Comparison of ENCODE assay signal across 27 cellular contexts in the genomic region with DNA sequence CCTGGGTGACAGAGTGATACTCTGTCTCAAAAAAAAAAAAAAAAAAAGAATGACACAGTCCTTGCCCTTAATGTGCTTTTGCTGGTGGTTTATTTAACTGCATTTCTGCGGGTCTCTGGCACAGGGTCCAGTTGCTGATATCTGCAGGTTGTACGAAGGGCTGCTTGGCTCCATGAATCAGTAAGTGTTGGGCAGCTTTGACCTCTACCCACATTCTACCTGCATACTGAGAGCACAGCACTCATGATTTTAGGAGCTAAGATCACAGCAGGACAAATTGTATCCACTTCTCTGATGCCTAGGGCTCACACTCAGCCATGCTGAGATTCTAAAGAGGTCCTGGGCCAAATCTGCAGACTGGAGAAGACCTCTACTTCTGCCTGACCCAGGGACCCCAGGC.
"Had no signal": no experiment of that assay in that cellular context is flagged by ENCODE, and none has a peak within 500 bp of the region (broad histone marks: within the 10 kb centered on the region; RNA-seq: fewer than 3 reads in every experiment).

No MANE protein-coding gene starts in this region.

- DNase-seq: stimulated activated CD4-positive, alpha-beta T cell treated with anti-CD3 and anti-CD28 coated beads, Interleukin-2, amount 100 ng/mL, for 48 hours; stimulated activated CD4-positive, alpha-beta T cell treated with anti-CD3 and anti-CD28 coated beads, Interleukin-4, amount 100 ng/mL, for 1 hour; stimulated activated CD4-positive, alpha-beta T cell treated with anti-CD3 and anti-CD28 coated beads, Interleukin-4, amount 100 ng/mL, for 24 hours; stimulated activated CD4-positive, alpha-beta T cell treated with anti-CD3 and anti-CD28 coated beads, Interleukin-4, amount 100 ng/mL, for 4 hours; stimulated activated CD8-positive, alpha-beta memory T cell treated with anti-CD3 and anti-CD28 coated beads, Interleukin-4, amount 100 ng/mL, for 48 hours; stimulated activated naive B cell treated with anti-CD40 and anti-IgM and Interleukin-4, amounts not matched to agents 10 μg/mL and 1 μg/mL and 100 μg/mL, for 72 hours; stimulated activated naive CD4-positive, alpha-beta T cell; stimulated activated naive CD4-positive, alpha-beta T cell treated with Interleukin-2 at 50 U/mL for 16 hours; stimulated activated naive CD8-positive, alpha-beta T cell treated with anti-CD3 and anti-CD28 coated beads, Interleukin-15, amount 100 ng/mL, for 72 hours; stimulated activated naive CD8-positive, alpha-beta T cell treated with anti-CD3 and anti-CD28 coated beads, Interleukin-15, Interleukin-2, amounts not matched to agents 100 U/mL and 50 U/mL, for 24 hours; stomach; substantia nigra; testis; thyroid gland; tibial artery; transverse colon; upper lobe of left lung; upper lobe of right lung; uterus had no signal

- H3K4me3 Mint-ChIP-seq: stimulated activated effector memory CD8-positive, alpha-beta T cell treated with anti-CD3 and anti-CD28 coated beads, Interleukin-12 subunit alpha, Interleukin-12 subunit beta, amount 100 ng/mL, for 72 hours; stimulated activated memory B cell treated with anti-CD40 and anti-IgM and Interleukin-4, amounts not matched to agents 10 μg/mL and 1 μg/mL and 100 μg/mL, for 72 hours; stimulated activated naive B cell treated with anti-CD40 and anti-IgM and Interleukin-4, amounts not matched to agents 10 μg/mL and 1 μg/mL and 100 μg/mL, for 72 hours; stimulated activated naive CD8-positive, alpha-beta T cell treated with anti-CD3 and anti-CD28 coated beads, Interleukin-15, amount 100 ng/mL, for 72 hours; stimulated activated naive CD8-positive, alpha-beta T cell treated with anti-CD3 and anti-CD28 coated beads, Interleukin-15, Interleukin-2, amounts not matched to agents 100 ng/mL and 50 ng/mL, for 24 hours; type B pancreatic cell had no signal

- H3K4me1 Mint-ChIP-seq: stimulated activated effector memory CD8-positive, alpha-beta T cell treated with anti-CD3 and anti-CD28 coated beads, Interleukin-12 subunit alpha, Interleukin-12 subunit beta, amount 100 ng/mL, for 72 hours; stimulated activated memory B cell treated with anti-CD40 and anti-IgM and Interleukin-4, amounts not matched to agents 10 μg/mL and 1 μg/mL and 100 μg/mL, for 72 hours; stimulated activated naive B cell treated with anti-CD40 and anti-IgM and Interleukin-4, amounts not matched to agents 10 μg/mL and 1 μg/mL and 100 μg/mL, for 72 hours; stimulated activated naive CD8-positive, alpha-beta T cell treated with anti-CD3 and anti-CD28 coated beads, Interleukin-15, amount 100 ng/mL, for 72 hours had no signal

- H3K27ac ChIP-seq: stomach, suprapubic skin, testis, thoracic aorta, thyroid gland, tibial artery, tibial nerve, transverse colon, upper lobe of left lung, upper lobe of right lung, uterus, vagina had no signal

- H3K27ac Mint-ChIP-seq: stimulated activated effector memory CD8-positive, alpha-beta T cell treated with anti-CD3 and anti-CD28 coated beads, Interleukin-12 subunit alpha, Interleukin-12 subunit beta, amount 100 ng/mL, for 72 hours; stimulated activated memory B cell treated with anti-CD40 and anti-IgM and Interleukin-4, amounts not matched to agents 10 μg/mL and 1 μg/mL and 100 μg/mL, for 72 hours; stimulated activated naive B cell treated with anti-CD40 and anti-IgM and Interleukin-4, amounts not matched to agents 10 μg/mL and 1 μg/mL and 100 μg/mL, for 72 hours; stimulated activated naive CD8-positive, alpha-beta T cell treated with anti-CD3 and anti-CD28 coated beads, Interleukin-15, amount 100 ng/mL, for 72 hours; stimulated activated naive CD8-positive, alpha-beta T cell treated with anti-CD3 and anti-CD28 coated beads, Interleukin-15, Interleukin-2, amounts not matched to agents 100 ng/mL and 50 ng/mL, for 24 hours had no signal

- H3K4me3 ChIP-seq: stomach, suprapubic skin, testis, thoracic aorta, thyroid gland, tibial artery, tibial nerve, transverse colon, upper lobe of left lung, upper lobe of right lung, uterus, vagina had no signal

- H3K36me3 ChIP-seq: stomach, suprapubic skin, thoracic aorta, thyroid gland, tibial artery, tibial nerve, transverse colon, upper lobe of left lung, upper lobe of right lung, uterus, vagina had no signal

- H3K27me3 ChIP-seq: testis, thyroid gland, tibial nerve, transverse colon, upper lobe of left lung, upper lobe of right lung, uterus, vagina had no signal

- H3K9me3 Mint-ChIP-seq: stimulated activated effector memory CD8-positive, alpha-beta T cell treated with anti-CD3 and anti-CD28 coated beads, Interleukin-12 subunit alpha, Interleukin-12 subunit beta, amount 100 ng/mL, for 72 hours; stimulated activated memory B cell treated with anti-CD40 and anti-IgM and Interleukin-4, amounts not matched to agents 10 μg/mL and 1 μg/mL and 100 μg/mL, for 72 hours; stimulated activated naive B cell treated with anti-CD40 and anti-IgM and Interleukin-4, amounts not matched to agents 10 μg/mL and 1 μg/mL and 100 μg/mL, for 72 hours; stimulated activated naive CD8-positive, alpha-beta T cell treated with anti-CD3 and anti-CD28 coated beads, Interleukin-15, amount 100 ng/mL, for 72 hours; stimulated activated naive CD8-positive, alpha-beta T cell treated with anti-CD3 and anti-CD28 coated beads, Interleukin-15, Interleukin-2, amounts not matched to agents 100 ng/mL and 50 ng/mL, for 24 hours; type B pancreatic cell had no signal

- ATAC-seq: stimulated activated effector memory CD8-positive, alpha-beta T cell treated with anti-CD3 and anti-CD28 coated beads, Interleukin-12 subunit alpha, Interleukin-12 subunit beta, amount 100 ng/mL, for 72 hours; stimulated activated memory B cell treated with anti-CD40 and anti-IgM and Interleukin-4, amounts not matched to agents 10 μg/mL and 1 μg/mL and 100 μg/mL, for 72 hours; stimulated activated naive B cell treated with anti-CD40 and anti-IgM and Interleukin-4, amounts not matched to agents 10 μg/mL and 1 μg/mL and 100 μg/mL, for 72 hours; stimulated activated naive CD8-positive, alpha-beta T cell treated with anti-CD3 and anti-CD28 coated beads, Interleukin-15, amount 100 ng/mL, for 72 hours; stimulated activated naive CD8-positive, alpha-beta T cell treated with anti-CD3 and anti-CD28 coated beads, Interleukin-15, Interleukin-2, amounts not matched to agents 100 U/mL and 50 U/mL, for 24 hours; upper lobe of right lung had no signal

- H3K4me1 ChIP-seq: stomach, suprapubic skin, thyroid gland, tibial artery, transverse colon, upper lobe of left lung, upper lobe of right lung, uterus, vagina had no signal

- H3K9me3 ChIP-seq: stomach, suprapubic skin, testis, thoracic aorta, thyroid gland, tibial artery, tibial nerve, transverse colon, upper lobe of left lung, upper lobe of right lung, uterus, vagina had no signal

- H3K36me3 Mint-ChIP-seq: stimulated activated effector memory CD8-positive, alpha-beta T cell treated with anti-CD3 and anti-CD28 coated beads, Interleukin-12 subunit alpha, Interleukin-12 subunit beta, amount 100 ng/mL, for 72 hours; stimulated activated memory B cell treated with anti-CD40 and anti-IgM and Interleukin-4, amounts not matched to agents 10 μg/mL and 1 μg/mL and 100 μg/mL, for 72 hours; stimulated activated naive B cell treated with anti-CD40 and anti-IgM and Interleukin-4, amounts not matched to agents 10 μg/mL and 1 μg/mL and 100 μg/mL, for 72 hours; type B pancreatic cell had no signal
